In genomic region chr5:33772276-33772990, GRCh38 we compare ENCODE assay signal across 19 cellular contexts.
DNase-seq lines count a peak whose midpoint lies in the region; ATAC-seq and TF ChIP-seq lines count a peak whose summit lies in the region.
"Had no signal": no experiment of that assay in that cellular context is flagged by ENCODE, and none has a peak within 500 bp of the region (broad histone marks: within the 10 kb centered on the region; RNA-seq: fewer than 3 reads in every experiment).

No MANE protein-coding gene starts in this region.

- no peak overlapping the region for H3K27ac Mint-ChIP-seq in activated naive CD8-positive, alpha-beta T cell treated with anti-CD3 and anti-CD28 coated beads for 36 hours
- H3K27ac Mint-ChIP-seq: activated CD4-positive, alpha-beta T cell treated with anti-CD3 and anti-CD28 coated beads for 36 hours; activated T-cell treated with anti-CD3 and anti-CD28 coated beads, Interleukin-2, amount 50 U/mL, for 24 hours; stimulated activated naive CD8-positive, alpha-beta T cell treated with anti-CD3 and anti-CD28 coated beads, Interleukin-15, amount 100 ng/mL, for 72 hours; T-helper 1 cell treated with Interleukin-12 subunit alpha and Interleukin-12 subunit beta and Interleukin-4 antibody, amounts not matched to agents 30 μg/mL and 1 μg/mL, for 36 hours had no signal

- peaks cover under 1% of the 10 kb centered on the region for H3K9me3 Mint-ChIP-seq in activated naive CD8-positive, alpha-beta T cell treated with anti-CD3 and anti-CD28 coated beads for 36 hours
- H3K9me3 Mint-ChIP-seq: activated T-cell treated with anti-CD3 and anti-CD28 coated beads, Interleukin-2, amount 50 U/mL, for 24 hours; stimulated activated naive CD8-positive, alpha-beta T cell treated with anti-CD3 and anti-CD28 coated beads, Interleukin-15, amount 100 ng/mL, for 72 hours; T-helper 1 cell treated with Interleukin-12 subunit alpha and Interleukin-12 subunit beta and Interleukin-4 antibody, amounts not matched to agents 30 μg/mL and 1 μg/mL, for 36 hours had no signal

- H3K4me3 Mint-ChIP-seq in activated naive CD8-positive, alpha-beta T cell treated with anti-CD3 and anti-CD28 coated beads for 36 hours = no peak overlapping the region
- H3K4me3 Mint-ChIP-seq: activated CD4-positive, alpha-beta T cell treated with anti-CD3 and anti-CD28 coated beads for 36 hours; activated T-cell treated with anti-CD3 and anti-CD28 coated beads, Interleukin-2, amount 50 U/mL, for 24 hours; stimulated activated naive CD8-positive, alpha-beta T cell treated with anti-CD3 and anti-CD28 coated beads, Interleukin-15, amount 100 ng/mL, for 72 hours; T-helper 1 cell treated with Interleukin-12 subunit alpha and Interleukin-12 subunit beta and Interleukin-4 antibody, amounts not matched to agents 30 μg/mL and 1 μg/mL, for 36 hours had no signal

- peaks cover 5% of the 10 kb centered on the region for H3K27me3 Mint-ChIP-seq in activated naive CD8-positive, alpha-beta T cell treated with anti-CD3 and anti-CD28 coated beads for 36 hours
- H3K27me3 Mint-ChIP-seq: activated T-cell treated with anti-CD3 and anti-CD28 coated beads, Interleukin-2, amount 50 U/mL, for 24 hours had no signal

- no peak for ATAC-seq in HG03025 (IDR thresholded peaks at IDR 0.05; ENCODE audit: low FRiP score, unreplicated experiment)
- no peak for ATAC-seq in GM19455 (IDR thresholded peaks at IDR 0.05; ENCODE audit: unreplicated experiment)
- ATAC-seq: activated CD4-positive, alpha-beta T cell treated with anti-CD3 and anti-CD28 coated beads for 36 hours; esophagus mucosa; stimulated activated naive CD8-positive, alpha-beta T cell treated with anti-CD3 and anti-CD28 coated beads, Interleukin-15, amount 100 ng/mL, for 72 hours had no signal

- TF ChIP-seq CTCF in brain microvascular endothelial cell (IDR thresholded peaks at IDR 0.05; ENCODE audit: low read depth, low read length, missing control alignments) = no peak

- no peak overlapping the region for H3K4me3 ChIP-seq in brain microvascular endothelial cell (ENCODE audit: low read depth, low read length)
- H3K4me3 ChIP-seq: Peyer's patch, spleen had no signal

- in situ Hi-C loops in brain microvascular endothelial cell (cut with HindIII; ENCODE audit: low pct_ligation_motif_present, low sequenced_read_pairs) = no loop called here

- H3K4me1 Mint-ChIP-seq in activated naive CD8-positive, alpha-beta T cell treated with anti-CD3 and anti-CD28 coated beads for 36 hours = no peaks in the 10 kb centered on the region
- H3K4me1 Mint-ChIP-seq: activated CD4-positive, alpha-beta T cell treated with anti-CD3 and anti-CD28 coated beads for 36 hours; stimulated activated naive CD8-positive, alpha-beta T cell treated with anti-CD3 and anti-CD28 coated beads, Interleukin-15, amount 100 ng/mL, for 72 hours had no signal

- H3K36me3 ChIP-seq in brain microvascular endothelial cell (replicated peaks) = no peaks in the 10 kb centered on the region
- H3K36me3 ChIP-seq: Peyer's patch, spleen had no signal

- H3K27me3 ChIP-seq in brain microvascular endothelial cell (replicated peaks) = no peaks in the 10 kb centered on the region
- H3K27me3 ChIP-seq: Peyer's patch, spleen had no signal

- no peaks in the 10 kb centered on the region for H3K36me3 Mint-ChIP-seq in activated naive CD8-positive, alpha-beta T cell treated with anti-CD3 and anti-CD28 coated beads for 36 hours

- H3K27ac ChIP-seq in brain microvascular endothelial cell = peak overlapping the region; percentile 19
- H3K27ac ChIP-seq: Peyer's patch, spleen had no signal

- DNase-seq in AG08396 (ENCODE audit: low spot score) = peak; percentile 34
- peak; percentile 73 for DNase-seq in HS-5 (ENCODE audit: low read depth)
- DNase-seq in brain microvascular endothelial cell = no peak
- peak; percentile 62 for DNase-seq in kidney tubule cell (ENCODE audit: low spot score)
- DNase-seq in stimulated activated CD4-positive, alpha-beta T cell treated with anti-CD3 and anti-CD28 coated beads, Interleukin-4, amount 100 ng/mL, for 1 hour = no peak
- no peak for DNase-seq in activated naive CD8-positive, alpha-beta T cell treated with anti-CD3 and anti-CD28 coated beads for 36 hours
- DNase-seq: activated CD4-positive, alpha-beta T cell treated with anti-CD3 and anti-CD28 coated beads for 36 hours; activated T-cell treated with anti-CD3 and anti-CD28 coated beads, Interleukin-2, amount 50 U/mL, for 24 hours; GOT3; KBM-7; NCI-H1694; NCI-H510A treated with DMSO at 0.1 percent for 48 hours; Peyer's patch; spleen; stimulated activated naive CD8-positive, alpha-beta T cell treated with anti-CD3 and anti-CD28 coated beads, Interleukin-15, amount 100 ng/mL, for 72 hours had no signal

Comparison
In these comparisons a context has a peak if more than half of its experiments do, and no peak if none do; other contexts are left out.
1. DNase-seq: peak in AG08396 (single experiment), HS-5 (single experiment) and kidney tubule cell (single experiment); none in brain microvascular endothelial cell (single experiment), stimulated activated CD4-positive, alpha-beta T cell treated with anti-CD3 and anti-CD28 coated beads, Interleukin-4, amount 100 ng/mL, for 1 hour (single experiment) and activated naive CD8-positive, alpha-beta T cell treated with anti-CD3 and anti-CD28 coated beads for 36 hours (single experiment).